In genomic region chr11:85682330-85683305, GRCh38 we compare ENCODE assay signal across 8 cellular contexts. TPM values are rescaled to one million over a fixed set of nuclear protein-coding genes. Genes with fewer than 3 reads are reported as not detected.
DNase-seq lines count a peak whose midpoint lies in the region; ATAC-seq, FAIRE-seq and TF ChIP-seq lines count a peak whose summit lies in the region.

No MANE protein-coding gene starts in this region.

- peak overlapping the region; percentile 73 for H3K4me3 ChIP-seq in CD8-positive, alpha-beta T cell (ENCODE audit: low read depth, low read length)
- H3K4me3 ChIP-seq in endothelial cell of umbilical vein (replicated peaks in 1 of 3; ENCODE audit: insufficient read depth in 1 of 3, low read depth in 1 of 3, low read length in 3 of 3) (peak overlapping the region; percentile 46 to 68 (median 66)), neural progenitor cell (no peak overlapping the region), MM.1S (ENCODE audit: low read length) (no peak overlapping the region)

- no peaks in the 10 kb centered on the region for H3K9me2 ChIP-seq in MM.1S (replicated peaks; ENCODE audit: insufficient read depth, low read length)

- H3K27me3 Mint-ChIP-seq in CD8-positive, alpha-beta T cell (ENCODE audit: low read depth), result no peaks in the 10 kb centered on the region
- H3K27me3 Mint-ChIP-seq in activated CD8-positive, alpha-beta T cell treated with anti-CD3 and anti-CD28 coated beads for 36 hours, result no peaks in the 10 kb centered on the region
- H3K27me3 Mint-ChIP-seq in neural progenitor cell (ENCODE audit: insufficient read depth, low read depth), result no peaks in the 10 kb centered on the region
- H3K27me3 Mint-ChIP-seq in stimulated activated naive CD8-positive, alpha-beta T cell treated with anti-CD3 and anti-CD28 coated beads, Interleukin-15, amount 100 ng/mL, for 72 hours, result peaks cover 10% of the 10 kb centered on the region

- H3K9ac ChIP-seq in endothelial cell of umbilical vein (replicated peaks; ENCODE audit: extremely low read depth, insufficient read depth, low read length) (peak overlapping the region; percentile 58), neural progenitor cell (no peak overlapping the region), MM.1S (ENCODE audit: low read length) (no peak overlapping the region)

- no peaks in the 10 kb centered on the region for H3K9me3 Mint-ChIP-seq in CD8-positive, alpha-beta T cell
- H3K9me3 Mint-ChIP-seq in activated CD8-positive, alpha-beta T cell treated with anti-CD3 and anti-CD28 coated beads for 36 hours, result no peaks in the 10 kb centered on the region
- no peaks in the 10 kb centered on the region for H3K9me3 Mint-ChIP-seq in neural progenitor cell
- H3K9me3 Mint-ChIP-seq in stimulated activated naive CD8-positive, alpha-beta T cell treated with anti-CD3 and anti-CD28 coated beads, Interleukin-15, amount 100 ng/mL, for 72 hours, result no peaks in the 10 kb centered on the region

- FAIRE-seq in endothelial cell of umbilical vein (lab: Jason Lieb, UNC), result peak; percentile 74

- no peaks in the 10 kb centered on the region for H3K27me3 ChIP-seq in CD8-positive, alpha-beta T cell (ENCODE audit: insufficient read depth, low read length)
- H3K27me3 ChIP-seq in endothelial cell of umbilical vein (ENCODE audit: control insufficient read depth in 2 of 2, insufficient read depth in 2 of 2, low read length in 2 of 2), result peaks cover 9 to 25% of the 10 kb centered on the region in 2 experiments
- H3K27me3 ChIP-seq in neural progenitor cell, result no peaks in the 10 kb centered on the region
- no peaks in the 10 kb centered on the region for H3K27me3 ChIP-seq in MM.1S (replicated peaks; ENCODE audit: insufficient read depth, low read length)

- no peaks in the 10 kb centered on the region for H3K36me3 Mint-ChIP-seq in CD8-positive, alpha-beta T cell
- H3K36me3 Mint-ChIP-seq in activated CD8-positive, alpha-beta T cell treated with anti-CD3 and anti-CD28 coated beads for 36 hours (ENCODE audit: low read depth), result no peaks in the 10 kb centered on the region
- no peaks in the 10 kb centered on the region for H3K36me3 Mint-ChIP-seq in neural progenitor cell

- H3F3A ChIP-seq in neural progenitor cell (ENCODE audit: low read depth), result no peaks in the 10 kb centered on the region
- H3F3A ChIP-seq in MM.1S (ENCODE audit: insufficient read depth, low read length), result no peaks in the 10 kb centered on the region

- peak; percentile 81 for ATAC-seq in CD8-positive, alpha-beta T cell
- ATAC-seq in GM21515 (IDR thresholded peaks at IDR 0.05; ENCODE audit: unreplicated experiment), result peak; percentile 76
- peak; percentile 86 for ATAC-seq in activated CD8-positive, alpha-beta T cell treated with anti-CD3 and anti-CD28 coated beads for 36 hours
- peak; percentile 92 for ATAC-seq in stimulated activated naive CD8-positive, alpha-beta T cell treated with anti-CD3 and anti-CD28 coated beads, Interleukin-15, amount 100 ng/mL, for 72 hours

- POLR2A ChIA-PET in CD8-positive, alpha-beta T cell (lab: Charles Lee), result interaction anchor here (0.9 to 1.7 kb wide), 3 partner anchors 17 to 141 kb away, joined by 3 to 5 read pairs (median 4); partner anchors contain the start of gene CREBZF
- POLR2A ChIA-PET in activated CD8-positive, alpha-beta T cell treated with anti-CD3 and anti-CD28 coated beads for 36 hours (lab: Charles Lee), result interaction anchor here (0.5 kb wide), 2 partner anchors 28 to 220 kb away, joined by 3 to 4 read pairs; no protein-coding TSS in a partner anchor
- POLR2A ChIA-PET in endothelial cell of umbilical vein (lab: Charles Lee), result interaction anchor here (0.5 kb wide), 1 partner anchor 164 kb away, joined by 3 read pairs; no protein-coding TSS in a partner anchor

- peaks cover 8% of the 10 kb centered on the region for H3K4me1 Mint-ChIP-seq in CD8-positive, alpha-beta T cell (ENCODE audit: low read depth)
- H3K4me1 Mint-ChIP-seq in activated CD8-positive, alpha-beta T cell treated with anti-CD3 and anti-CD28 coated beads for 36 hours (ENCODE audit: low read depth), result peaks cover 11% of the 10 kb centered on the region
- H3K4me1 Mint-ChIP-seq in neural progenitor cell, result peaks cover 15% of the 10 kb centered on the region
- peaks cover 24% of the 10 kb centered on the region for H3K4me1 Mint-ChIP-seq in stimulated activated naive CD8-positive, alpha-beta T cell treated with anti-CD3 and anti-CD28 coated beads, Interleukin-15, amount 100 ng/mL, for 72 hours

- peak; percentile 44 for TF ChIP-seq POLR2A in endothelial cell of umbilical vein (IDR thresholded peaks at IDR 0.05; ENCODE audit: low read depth, low read length)

- no peaks in the 10 kb centered on the region for H3K9me3 ChIP-seq in CD8-positive, alpha-beta T cell (ENCODE audit: low read length)
- no peaks in the 10 kb centered on the region for H3K9me3 ChIP-seq in endothelial cell of umbilical vein (replicated peaks; ENCODE audit: control insufficient read depth, insufficient read depth, low read length)
- no peaks in the 10 kb centered on the region for H3K9me3 ChIP-seq in neural progenitor cell (ENCODE audit: low read depth)
- H3K9me3 ChIP-seq in MM.1S (replicated peaks; ENCODE audit: insufficient read depth, low read length), result no peaks in the 10 kb centered on the region

- intact Hi-C loops in CD8-positive, alpha-beta T cell (cut with DNase I, micrococcal nuclease), result loop anchor here in 1 of 2 experiments (1.0 kb wide), 2 partner anchors 17 to 71 kb away; partner anchors contain the start of gene CREBZF
- intact Hi-C loops in activated CD8-positive, alpha-beta T cell treated with anti-CD3 and anti-CD28 coated beads for 36 hours (cut with micrococcal nuclease), result no loop called here
- intact Hi-C loops in endothelial cell of umbilical vein (cut with micrococcal nuclease), result loop anchor here (1.0 kb wide), 1 partner anchor 17 kb away; the partner anchor contains the start of gene CREBZF

- no TSS peak for BruUV-seq in endothelial cell of umbilical vein (replicated peaks; lab: Mats Ljungman, UMichigan)

- H3K27ac ChIP-seq in CD8-positive, alpha-beta T cell (ENCODE audit: low read depth, low read length), result peak overlapping the region; percentile 41
- H3K27ac ChIP-seq in endothelial cell of umbilical vein (ENCODE audit: insufficient read depth, low read depth, low read length) (peak overlapping the region; percentile 15), neural progenitor cell (no peak overlapping the region), MM.1S (ENCODE audit: low read length) (no peak overlapping the region)

- no peaks in the 10 kb centered on the region for H3K4me1 ChIP-seq in CD8-positive, alpha-beta T cell (ENCODE audit: insufficient read depth, low read length)
- peaks cover 4% of the 10 kb centered on the region for H3K4me1 ChIP-seq in endothelial cell of umbilical vein (ENCODE audit: control insufficient read depth, extremely low read depth, insufficient read depth, low read length)
- H3K4me1 ChIP-seq in neural progenitor cell, result peaks cover 21% of the 10 kb centered on the region
- no peaks in the 10 kb centered on the region for H3K4me1 ChIP-seq in MM.1S (ENCODE audit: low read length)

- H4K20me1 ChIP-seq in endothelial cell of umbilical vein (replicated peaks; ENCODE audit: control insufficient read depth, extremely low read depth, insufficient read depth, low read length), result no peaks in the 10 kb centered on the region
- no peaks in the 10 kb centered on the region for H4K20me1 ChIP-seq in neural progenitor cell (ENCODE audit: low read depth)
- no peaks in the 10 kb centered on the region for H4K20me1 ChIP-seq in MM.1S (ENCODE audit: insufficient read depth, low read length)

- peak overlapping the region; percentile 79 for H3K27ac Mint-ChIP-seq in CD8-positive, alpha-beta T cell
- H3K27ac Mint-ChIP-seq in activated CD8-positive, alpha-beta T cell treated with anti-CD3 and anti-CD28 coated beads for 36 hours, result peak overlapping the region; percentile 90
- no peak overlapping the region for H3K27ac Mint-ChIP-seq in neural progenitor cell
- peak overlapping the region; percentile 95 to 97 for H3K27ac Mint-ChIP-seq in stimulated activated naive CD8-positive, alpha-beta T cell treated with anti-CD3 and anti-CD28 coated beads, Interleukin-15, amount 100 ng/mL, for 72 hours

- dilution Hi-C loops in endothelial cell of umbilical vein (cut with MboI; ENCODE audit: extremely low pct_ligation_motif_present, low sequenced_read_pairs), result no loop called here

- H2AFZ ChIP-seq in endothelial cell of umbilical vein (ENCODE audit: low read depth, low read length) (peak overlapping the region; percentile 97), neural progenitor cell (replicated peaks) (peak overlapping the region; percentile 26), MM.1S (ENCODE audit: low read length) (no peak overlapping the region)

- H3K4me3 Mint-ChIP-seq in CD8-positive, alpha-beta T cell, result peak overlapping the region; percentile 84
- H3K4me3 Mint-ChIP-seq in activated CD8-positive, alpha-beta T cell treated with anti-CD3 and anti-CD28 coated beads for 36 hours, result peak overlapping the region; percentile 78
- no peak overlapping the region for H3K4me3 Mint-ChIP-seq in neural progenitor cell
- peak overlapping the region; percentile 80 to 84 for H3K4me3 Mint-ChIP-seq in stimulated activated naive CD8-positive, alpha-beta T cell treated with anti-CD3 and anti-CD28 coated beads, Interleukin-15, amount 100 ng/mL, for 72 hours

- H3K4me2 ChIP-seq in endothelial cell of umbilical vein (ENCODE audit: insufficient read depth, low read length) (peak overlapping the region; percentile 80), neural progenitor cell (no peak overlapping the region), MM.1S (ENCODE audit: low read depth, low read length) (no peak overlapping the region)

- peak; percentile 33 to 80 (median 60) for DNase-seq in CD8-positive, alpha-beta T cell
- DNase-seq in NCI-H1092 treated with DMSO at 0.1 percent for 48 hours (lab: John Stamatoyannopoulos, UW) (peak; percentile 90), endothelial cell of umbilical vein (ENCODE audit: low read depth, low spot score) (peak; percentile 57), neural progenitor cell (ENCODE audit: low spot score) (no peak), MM.1S (no peak)
- peak; percentile 79 for DNase-seq in activated CD8-positive, alpha-beta T cell treated with anti-CD3 and anti-CD28 coated beads for 36 hours
- peak; percentile 64 to 78 for DNase-seq in stimulated activated naive CD8-positive, alpha-beta T cell treated with anti-CD3 and anti-CD28 coated beads, Interleukin-15, amount 100 ng/mL, for 72 hours

- H3K9me1 ChIP-seq in endothelial cell of umbilical vein (replicated peaks; ENCODE audit: control insufficient read depth, extremely low read depth, insufficient read depth, low read length), result no peaks in the 10 kb centered on the region

- H3K79me2 ChIP-seq in endothelial cell of umbilical vein (ENCODE audit: control insufficient read depth, insufficient read depth, low read length) (no peaks in the 10 kb centered on the region), neural progenitor cell (ENCODE audit: low read depth) (no peaks in the 10 kb centered on the region), MM.1S (ENCODE audit: low read length) (no peaks in the 10 kb centered on the region)

- H3K36me3 ChIP-seq in CD8-positive, alpha-beta T cell (ENCODE audit: insufficient read depth, low read length), result no peaks in the 10 kb centered on the region
- H3K36me3 ChIP-seq in endothelial cell of umbilical vein (ENCODE audit: control insufficient read depth in 2 of 2, extremely low read depth in 1 of 2, insufficient read depth in 2 of 2, low read length in 2 of 2), result no peaks in the 10 kb centered on the region
- H3K36me3 ChIP-seq in neural progenitor cell, result no peaks in the 10 kb centered on the region
- H3K36me3 ChIP-seq in MM.1S (replicated peaks; ENCODE audit: insufficient read depth, low read length), result no peaks in the 10 kb centered on the region

- CTCF ChIA-PET in CD8-positive, alpha-beta T cell (lab: Charles Lee), result no interaction called here
- CTCF ChIA-PET in activated CD8-positive, alpha-beta T cell treated with anti-CD3 and anti-CD28 coated beads for 36 hours (lab: Charles Lee), result no interaction called here
- CTCF ChIA-PET in endothelial cell of umbilical vein (lab: Charles Lee), result interaction anchor here (1.0 kb wide), 1 partner anchor 55 kb away, joined by 3 read pairs; no protein-coding TSS in a partner anchor

- TF ChIP-seq CTCF in CD8-positive, alpha-beta T cell (IDR thresholded peaks at IDR 0.05), result no peak
- TF ChIP-seq CTCF in activated CD8-positive, alpha-beta T cell treated with anti-CD3 and anti-CD28 coated beads for 36 hours (IDR thresholded peaks at IDR 0.05), result no peak
- TF ChIP-seq CTCF in endothelial cell of umbilical vein (IDR thresholded peaks at IDR 0.05; ENCODE audit: extremely low read depth in 1 of 2, insufficient read depth in 1 of 2, low read depth in 1 of 2, low read length in 2 of 2), result no peak
- no peak for TF ChIP-seq CTCF in neural progenitor cell (IDR thresholded peaks at IDR 0.05)
- TF ChIP-seq CTCF in MM.1S (IDR thresholded peaks at IDR 0.05; ENCODE audit: low read length), result no peak

RNA-seq across cellular contexts. Expression of gene CCDC89, which starts 3.4 kb away (rescaled TPM):
- not detected for total RNA-seq in CD8-positive, alpha-beta T cell
- under 1 TPM in 1 of 2 experiments, not detected in 1; 0.36 TPM for total RNA-seq in activated CD8-positive, alpha-beta T cell treated with anti-CD3 and anti-CD28 coated beads for 36 hours
- total RNA-seq in endothelial cell of umbilical vein (0.23 TPM in 1 of 2 replicates, not detected in the other), neural progenitor cell (ENCODE audit: low replicate concordance) (0.31 TPM in 1 of 2 replicates, not detected in the other)
- polyA plus RNA-seq in endothelial cell of umbilical vein, result not detected in 2 replicates
- polyA plus RNA-seq in endothelial cell of umbilical vein (2011; cell fraction: cytosol; rRNA removed), result not detected in 2 replicates
- not detected in 2 replicates for polyA plus RNA-seq in endothelial cell of umbilical vein (2011; cell fraction: nucleus; rRNA removed)
- polyA plus RNA-seq in endothelial cell of umbilical vein (2012), result not detected in 2 replicates
- not detected in 2 replicates for polyA minus RNA-seq in endothelial cell of umbilical vein
- not detected for polyA minus RNA-seq in endothelial cell of umbilical vein (2011; cell fraction: cytosol; rRNA and poly(A)+ RNA removed)
- 0.29 TPM in 1 of 2 replicates, not detected in the other for polyA minus RNA-seq in endothelial cell of umbilical vein (2011; cell fraction: nucleus; rRNA and poly(A)+ RNA removed)

RNA-seq across cellular contexts. Expression of gene CREBZF, which starts 17.7 kb away (rescaled TPM):
- total RNA-seq in CD8-positive, alpha-beta T cell, result 10 to 100 TPM; 32.2 to 33.3 TPM
- total RNA-seq in activated CD8-positive, alpha-beta T cell treated with anti-CD3 and anti-CD28 coated beads for 36 hours, result 10 to 100 TPM; 44.8 to 46.5 TPM
- total RNA-seq in endothelial cell of umbilical vein (33.7 and 35.5 TPM in 2 replicates), neural progenitor cell (ENCODE audit: low replicate concordance) (109 and 113 TPM in 2 replicates)
- 12.8 and 15.5 TPM in 2 replicates for polyA plus RNA-seq in endothelial cell of umbilical vein
- 7.0 and 10.7 TPM in 2 replicates for polyA plus RNA-seq in endothelial cell of umbilical vein (2011; cell fraction: cytosol; rRNA removed)
- polyA plus RNA-seq in endothelial cell of umbilical vein (2011; cell fraction: nucleus; rRNA removed), result 93.6 and 136 TPM in 2 replicates
- 20.2 and 21.4 TPM in 2 replicates for polyA plus RNA-seq in endothelial cell of umbilical vein (2012)
- polyA minus RNA-seq in endothelial cell of umbilical vein, result 24.9 and 32.0 TPM in 2 replicates
- polyA minus RNA-seq in endothelial cell of umbilical vein (2011; cell fraction: cytosol; rRNA and poly(A)+ RNA removed), result 23.4 TPM
- polyA minus RNA-seq in endothelial cell of umbilical vein (2011; cell fraction: nucleus; rRNA and poly(A)+ RNA removed), result 62.5 and 64.6 TPM in 2 replicates

RNA-seq across cellular contexts. Expression of gene TMEM126A, which starts 34.9 kb away (rescaled TPM):
- 10 to 100 TPM; 23.3 to 26.8 TPM for total RNA-seq in CD8-positive, alpha-beta T cell
- 10 to 100 TPM; 47.3 to 48.9 TPM for total RNA-seq in activated CD8-positive, alpha-beta T cell treated with anti-CD3 and anti-CD28 coated beads for 36 hours
- 35.3 and 40.8 TPM in 2 replicates for total RNA-seq in endothelial cell of umbilical vein
- 45.6 and 45.8 TPM in 2 replicates for polyA plus RNA-seq in endothelial cell of umbilical vein
- 48.3 and 54.5 TPM in 2 replicates for polyA plus RNA-seq in endothelial cell of umbilical vein (2011; cell fraction: cytosol; rRNA removed)
- 16.3 and 20.2 TPM in 2 replicates for polyA plus RNA-seq in endothelial cell of umbilical vein (2011; cell fraction: nucleus; rRNA removed)
- polyA plus RNA-seq in endothelial cell of umbilical vein (2012), result 45.8 and 66.1 TPM in 2 replicates
- 20.0 and 24.2 TPM in 2 replicates for polyA minus RNA-seq in endothelial cell of umbilical vein
- 3.4 TPM for polyA minus RNA-seq in endothelial cell of umbilical vein (2011; cell fraction: cytosol; rRNA and poly(A)+ RNA removed)
- 4.0 and 8.2 TPM in 2 replicates for polyA minus RNA-seq in endothelial cell of umbilical vein (2011; cell fraction: nucleus; rRNA and poly(A)+ RNA removed)
- total RNA-seq in neural progenitor cell (ENCODE audit: low replicate concordance), result 32.6 and 47.9 TPM in 2 replicates

RNA-seq across cellular contexts. Expression of gene TMEM126B, which starts 54.2 kb away (rescaled TPM):
- 10 to 100 TPM; 16.2 to 19.9 TPM for total RNA-seq in CD8-positive, alpha-beta T cell
- 10 to 100 TPM; 51.6 to 61.2 TPM for total RNA-seq in activated CD8-positive, alpha-beta T cell treated with anti-CD3 and anti-CD28 coated beads for 36 hours
- total RNA-seq in endothelial cell of umbilical vein (49.4 and 51.2 TPM in 2 replicates), neural progenitor cell (ENCODE audit: low replicate concordance) (73.5 and 110 TPM in 2 replicates)
- polyA plus RNA-seq in endothelial cell of umbilical vein, result 39.8 and 53.7 TPM in 2 replicates
- polyA plus RNA-seq in endothelial cell of umbilical vein (2011; cell fraction: cytosol; rRNA removed), result 45.9 and 53.7 TPM in 2 replicates
- polyA plus RNA-seq in endothelial cell of umbilical vein (2011; cell fraction: nucleus; rRNA removed), result 39.8 and 48.8 TPM in 2 replicates
- polyA plus RNA-seq in endothelial cell of umbilical vein (2012), result 57.5 and 92.2 TPM in 2 replicates
- polyA minus RNA-seq in endothelial cell of umbilical vein, result 14.7 and 15.9 TPM in 2 replicates
- polyA minus RNA-seq in endothelial cell of umbilical vein (2011; cell fraction: cytosol; rRNA and poly(A)+ RNA removed), result 14.6 TPM
- 12.5 and 18.5 TPM in 2 replicates for polyA minus RNA-seq in endothelial cell of umbilical vein (2011; cell fraction: nucleus; rRNA and poly(A)+ RNA removed)

RNA-seq across cellular contexts. Expression of gene DLG2, which starts 55.5 kb away (rescaled TPM):
- 1 to 10 TPM; 2.1 to 2.3 TPM for total RNA-seq in CD8-positive, alpha-beta T cell
- 1 to 10 TPM; 2.2 to 2.6 TPM for total RNA-seq in activated CD8-positive, alpha-beta T cell treated with anti-CD3 and anti-CD28 coated beads for 36 hours
- total RNA-seq in endothelial cell of umbilical vein (1.1 and 2.0 TPM in 2 replicates), neural progenitor cell (ENCODE audit: low replicate concordance) (7.5 and 8.1 TPM in 2 replicates)
- polyA plus RNA-seq in endothelial cell of umbilical vein, result 0.13 and 0.15 TPM in 2 replicates
- 0.11 and 0.18 TPM in 2 replicates for polyA plus RNA-seq in endothelial cell of umbilical vein (2011; cell fraction: cytosol; rRNA removed)
- 0.82 and 0.85 TPM in 2 replicates for polyA plus RNA-seq in endothelial cell of umbilical vein (2011; cell fraction: nucleus; rRNA removed)
- 0.52 TPM in 1 of 2 replicates, not detected in the other for polyA plus RNA-seq in endothelial cell of umbilical vein (2012)
- polyA minus RNA-seq in endothelial cell of umbilical vein, result 0.19 and 0.46 TPM in 2 replicates
- 7.2 TPM for polyA minus RNA-seq in endothelial cell of umbilical vein (2011; cell fraction: cytosol; rRNA and poly(A)+ RNA removed)
- 3.1 and 3.3 TPM in 2 replicates for polyA minus RNA-seq in endothelial cell of umbilical vein (2011; cell fraction: nucleus; rRNA and poly(A)+ RNA removed)

Comparison
In these comparisons a context has a peak if more than half of its experiments do, and no peak if none do; other contexts are left out.
1. DNase-seq: peak in CD8-positive, alpha-beta T cell (7 of 7), NCI-H1092 treated with DMSO at 0.1 percent for 48 hours (single experiment), activated CD8-positive, alpha-beta T cell treated with anti-CD3 and anti-CD28 coated beads for 36 hours (single experiment), endothelial cell of umbilical vein (single experiment) and stimulated activated naive CD8-positive, alpha-beta T cell treated with anti-CD3 and anti-CD28 coated beads, Interleukin-15, amount 100 ng/mL, for 72 hours (2 of 2); none in neural progenitor cell (single experiment) and MM.1S (single experiment).
2. H3K27ac ChIP-seq: peak in CD8-positive, alpha-beta T cell (single experiment) and endothelial cell of umbilical vein (single experiment); none in neural progenitor cell (single experiment) and MM.1S (single experiment).
3. H3K4me3 ChIP-seq: peak in CD8-positive, alpha-beta T cell (single experiment) and endothelial cell of umbilical vein (3 of 3); none in neural progenitor cell (single experiment) and MM.1S (single experiment).
4. Peak in every context shown above with its lines, with median percentiles within 50 percentile points of each other: ATAC-seq.